11 cellular contexts compared by ENCODE assay signal in the genomic region with DNA sequence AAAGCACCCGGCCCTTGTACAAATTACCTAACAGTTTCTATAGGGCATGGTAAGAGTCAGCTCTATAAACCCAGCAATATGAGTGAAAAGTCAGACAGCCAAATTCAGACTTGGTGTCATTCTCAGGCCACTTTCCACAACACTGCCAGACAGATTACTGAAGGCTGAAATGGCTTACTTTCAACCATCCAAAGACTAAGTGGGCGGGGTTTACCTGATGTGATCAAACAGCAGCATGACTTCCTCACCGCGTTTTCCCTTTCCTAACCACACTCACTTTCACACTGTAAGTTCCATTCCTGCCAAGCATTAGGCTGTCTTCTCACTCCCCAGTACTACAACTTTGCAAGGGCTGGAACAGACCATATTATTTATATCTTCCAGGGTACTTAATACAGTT.
DNase-seq lines count a peak whose midpoint lies in the region; ATAC-seq, FAIRE-seq and TF ChIP-seq lines count a peak whose summit lies in the region.
"Had no signal": no experiment of that assay in that cellular context is flagged by ENCODE, and none has a peak within 500 bp of the region (broad histone marks: within the 10 kb centered on the region; RNA-seq: fewer than 3 reads in every experiment).

No MANE protein-coding gene starts in this region.

- no peak for TF ChIP-seq CTCF in GM12865 (IDR thresholded peaks at IDR 0.05; ENCODE audit: insufficient read depth, low read depth, low read length, missing control alignments)
- TF ChIP-seq CTCF in GM20000 (IDR thresholded peaks at IDR 0.05; ENCODE audit: extremely low read depth, missing control alignments), result no peak
- TF ChIP-seq CTCF in GM12878 (IDR thresholded peaks at IDR 0.05 in 2 of 3, conservative IDR thresholded peaks at IDR 0.05 in 1 of 3; ENCODE audit: control insufficient read depth in 2 of 3, extremely low read depth in 1 of 3, insufficient read depth in 1 of 3, low read depth in 3 of 3, low read length in 3 of 3), result no peak

- H3K27ac ChIP-seq in GM12878 (ENCODE audit: control insufficient read depth, insufficient read depth), result no peak overlapping the region
- H3K27ac ChIP-seq: parathyroid adenoma had no signal

- SMC1A ChIA-PET in GM12878 (lab: Charles Lee; ENCODE audit: uncharacterized antibody, unreplicated experiment), result no interaction called here

- WGBS in GM12878 (ENCODE audit: insufficient coverage, insufficient replicate concordance, low lambda C conversion rate, missing lambda C conversion rate), result 46% methylated on average over 4 of the region's 4 CpGs

- no peak overlapping the region for H3K4me3 ChIP-seq in GM12865 (ENCODE audit: low read depth, low read length)
- no peak overlapping the region for H3K4me3 ChIP-seq in GM12878

- no peak overlapping the region for H3K9ac ChIP-seq in GM12878 (ENCODE audit: control insufficient read depth, insufficient read depth, low read length)
- H3K9ac ChIP-seq: parathyroid adenoma had no signal

- DNase-seq in GM12865 (ENCODE audit: low read depth) (peak; percentile 48), GM20000 (ENCODE audit: low spot score) (peak; percentile 21), GM12878 (ENCODE audit: low read depth, low spot score) (peak; percentile 21), H4 (ENCODE audit: low spot score) (no peak), DMS 273 treated with DMSO at 0.1 percent for 48 hours (lab: John Stamatoyannopoulos, UW) (no peak), NCI-H146 (lab: John Stamatoyannopoulos, UW) (no peak)
- DNase-seq: EL, Right ventricle myocardium superior had no signal

- no peak for TF ChIP-seq EP300 in GM12878 (IDR thresholded peaks at IDR 0.05; ENCODE audit: borderline replicate concordance in 1 of 2, control insufficient read depth in 1 of 2, low read depth in 2 of 2, low read length in 2 of 2)

- no peaks in the 10 kb centered on the region; a peak in 1 of 4 replicates for H3K36me3 ChIP-seq in GM12878 (ENCODE audit: control insufficient read depth in 2 of 2, insufficient read depth in 2 of 2, low read length in 1 of 2)

- H4K20me1 ChIP-seq in GM12878 (ENCODE audit: control insufficient read depth, insufficient read depth), result no peaks in the 10 kb centered on the region

- ATAC-seq in HG03354 (IDR thresholded peaks at IDR 0.05; ENCODE audit: poor library complexity, severe bottlenecking, unreplicated experiment) (peak; percentile 83), GM12878 (peak; percentile 87), HG03439 (IDR thresholded peaks at IDR 0.05; ENCODE audit: unreplicated experiment) (no peak)

- intact Hi-C loops in GM12878 (cut with micrococcal nuclease; ENCODE audit: unreplicated experiment), result no loop called here

- RAD21 ChIA-PET in GM12878 (lab: Charles Lee; ENCODE audit: unreplicated experiment), result no interaction called here

- no peak overlapping the region for H2AFZ ChIP-seq in GM12878 (ENCODE audit: control insufficient read depth, low read depth, low read length)
- H2AFZ ChIP-seq: parathyroid adenoma had no signal

- H3K4me1 ChIP-seq in GM12878 (ENCODE audit: control insufficient read depth, insufficient read depth, low read length), result peaks cover 6% of the 10 kb centered on the region
- H3K4me1 ChIP-seq: parathyroid adenoma had no signal

- no peaks in the 10 kb centered on the region for H3K79me2 ChIP-seq in GM12878 (ENCODE audit: control insufficient read depth, insufficient read depth, low read length)
- H3K79me2 ChIP-seq: parathyroid adenoma had no signal

- no peaks in the 10 kb centered on the region for H3K27me3 ChIP-seq in GM12878 (replicated peaks in 1 of 2; ENCODE audit: control insufficient read depth in 2 of 2, insufficient read depth in 2 of 2, low read length in 1 of 2)

- no peak for TF ChIP-seq POLR2A in GM12878 (IDR thresholded peaks at IDR 0.05; ENCODE audit: low read depth, low read length)

- peak; percentile 38 for FAIRE-seq in GM12878 (lab: Jason Lieb, UNC)

- POLR2A ChIA-PET in GM12878 (lab: Charles Lee), result no interaction called here

- TF ChIP-seq RAD21 in GM12878 (IDR thresholded peaks at IDR 0.05; ENCODE audit: insufficient read depth, low read depth, low read length), result no peak

- in situ Hi-C loops in GM12878 (cut with MboI), result no loop called here

- no peaks in the 10 kb centered on the region for H3K9me3 ChIP-seq in GM12878 (replicated peaks; ENCODE audit: control insufficient read depth, insufficient read depth, low read length)

- CTCF ChIA-PET in GM12878 (lab: Yijun Ruan, JAX), result no interaction called here

- BruUV-seq in GM12878 (replicated peaks; lab: Mats Ljungman, UMichigan), result no TSS peak

- H3K4me2 ChIP-seq in GM12878 (ENCODE audit: control insufficient read depth, insufficient read depth), result no peak overlapping the region

TF ChIP-seq in GM12878, 131 proteins besides CTCF, POLR2A, EP300 and RAD21 (continues in another document):
- TF ChIP-seq, protein P1, sequence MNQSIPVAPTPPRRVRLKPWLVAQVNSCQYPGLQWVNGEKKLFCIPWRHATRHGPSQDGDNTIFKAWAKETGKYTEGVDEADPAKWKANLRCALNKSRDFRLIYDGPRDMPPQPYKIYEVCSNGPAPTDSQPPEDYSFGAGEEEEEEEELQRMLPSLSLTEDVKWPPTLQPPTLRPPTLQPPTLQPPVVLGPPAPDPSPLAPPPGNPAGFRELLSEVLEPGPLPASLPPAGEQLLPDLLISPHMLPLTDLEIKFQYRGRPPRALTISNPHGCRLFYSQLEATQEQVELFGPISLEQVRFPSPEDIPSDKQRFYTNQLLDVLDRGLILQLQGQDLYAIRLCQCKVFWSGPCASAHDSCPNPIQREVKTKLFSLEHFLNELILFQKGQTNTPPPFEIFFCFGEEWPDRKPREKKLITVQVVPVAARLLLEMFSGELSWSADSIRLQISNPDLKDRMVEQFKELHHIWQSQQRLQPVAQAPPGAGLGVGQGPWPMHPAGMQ (IDR thresholded peaks at IDR 0.05; ENCODE audit: borderline replicate concordance), result no peak
- no peak for TF ChIP-seq TCF12 (IDR thresholded peaks at IDR 0.05; ENCODE audit: low read depth, low read length)
- TF ChIP-seq, protein P2, sequence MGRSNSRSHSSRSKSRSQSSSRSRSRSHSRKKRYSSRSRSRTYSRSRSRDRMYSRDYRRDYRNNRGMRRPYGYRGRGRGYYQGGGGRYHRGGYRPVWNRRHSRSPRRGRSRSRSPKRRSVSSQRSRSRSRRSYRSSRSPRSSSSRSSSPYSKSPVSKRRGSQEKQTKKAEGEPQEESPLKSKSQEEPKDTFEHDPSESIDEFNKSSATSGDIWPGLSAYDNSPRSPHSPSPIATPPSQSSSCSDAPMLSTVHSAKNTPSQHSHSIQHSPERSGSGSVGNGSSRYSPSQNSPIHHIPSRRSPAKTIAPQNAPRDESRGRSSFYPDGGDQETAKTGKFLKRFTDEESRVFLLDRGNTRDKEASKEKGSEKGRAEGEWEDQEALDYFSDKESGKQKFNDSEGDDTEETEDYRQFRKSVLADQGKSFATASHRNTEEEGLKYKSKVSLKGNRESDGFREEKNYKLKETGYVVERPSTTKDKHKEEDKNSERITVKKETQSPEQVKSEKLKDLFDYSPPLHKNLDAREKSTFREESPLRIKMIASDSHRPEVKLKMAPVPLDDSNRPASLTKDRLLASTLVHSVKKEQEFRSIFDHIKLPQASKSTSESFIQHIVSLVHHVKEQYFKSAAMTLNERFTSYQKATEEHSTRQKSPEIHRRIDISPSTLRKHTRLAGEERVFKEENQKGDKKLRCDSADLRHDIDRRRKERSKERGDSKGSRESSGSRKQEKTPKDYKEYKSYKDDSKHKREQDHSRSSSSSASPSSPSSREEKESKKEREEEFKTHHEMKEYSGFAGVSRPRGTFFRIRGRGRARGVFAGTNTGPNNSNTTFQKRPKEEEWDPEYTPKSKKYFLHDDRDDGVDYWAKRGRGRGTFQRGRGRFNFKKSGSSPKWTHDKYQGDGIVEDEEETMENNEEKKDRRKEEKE (IDR thresholded peaks at IDR 0.05), result no peak
- 0 out of 2 replicates have a peak, but pooled peaks have one; percentile 42 for TF ChIP-seq EED (IDR thresholded peaks at IDR 0.05; ENCODE audit: low read depth)
- no peak for TF ChIP-seq ZBED1 (IDR thresholded peaks at IDR 0.05; ENCODE audit: borderline replicate concordance)
- TF ChIP-seq, protein P3, sequence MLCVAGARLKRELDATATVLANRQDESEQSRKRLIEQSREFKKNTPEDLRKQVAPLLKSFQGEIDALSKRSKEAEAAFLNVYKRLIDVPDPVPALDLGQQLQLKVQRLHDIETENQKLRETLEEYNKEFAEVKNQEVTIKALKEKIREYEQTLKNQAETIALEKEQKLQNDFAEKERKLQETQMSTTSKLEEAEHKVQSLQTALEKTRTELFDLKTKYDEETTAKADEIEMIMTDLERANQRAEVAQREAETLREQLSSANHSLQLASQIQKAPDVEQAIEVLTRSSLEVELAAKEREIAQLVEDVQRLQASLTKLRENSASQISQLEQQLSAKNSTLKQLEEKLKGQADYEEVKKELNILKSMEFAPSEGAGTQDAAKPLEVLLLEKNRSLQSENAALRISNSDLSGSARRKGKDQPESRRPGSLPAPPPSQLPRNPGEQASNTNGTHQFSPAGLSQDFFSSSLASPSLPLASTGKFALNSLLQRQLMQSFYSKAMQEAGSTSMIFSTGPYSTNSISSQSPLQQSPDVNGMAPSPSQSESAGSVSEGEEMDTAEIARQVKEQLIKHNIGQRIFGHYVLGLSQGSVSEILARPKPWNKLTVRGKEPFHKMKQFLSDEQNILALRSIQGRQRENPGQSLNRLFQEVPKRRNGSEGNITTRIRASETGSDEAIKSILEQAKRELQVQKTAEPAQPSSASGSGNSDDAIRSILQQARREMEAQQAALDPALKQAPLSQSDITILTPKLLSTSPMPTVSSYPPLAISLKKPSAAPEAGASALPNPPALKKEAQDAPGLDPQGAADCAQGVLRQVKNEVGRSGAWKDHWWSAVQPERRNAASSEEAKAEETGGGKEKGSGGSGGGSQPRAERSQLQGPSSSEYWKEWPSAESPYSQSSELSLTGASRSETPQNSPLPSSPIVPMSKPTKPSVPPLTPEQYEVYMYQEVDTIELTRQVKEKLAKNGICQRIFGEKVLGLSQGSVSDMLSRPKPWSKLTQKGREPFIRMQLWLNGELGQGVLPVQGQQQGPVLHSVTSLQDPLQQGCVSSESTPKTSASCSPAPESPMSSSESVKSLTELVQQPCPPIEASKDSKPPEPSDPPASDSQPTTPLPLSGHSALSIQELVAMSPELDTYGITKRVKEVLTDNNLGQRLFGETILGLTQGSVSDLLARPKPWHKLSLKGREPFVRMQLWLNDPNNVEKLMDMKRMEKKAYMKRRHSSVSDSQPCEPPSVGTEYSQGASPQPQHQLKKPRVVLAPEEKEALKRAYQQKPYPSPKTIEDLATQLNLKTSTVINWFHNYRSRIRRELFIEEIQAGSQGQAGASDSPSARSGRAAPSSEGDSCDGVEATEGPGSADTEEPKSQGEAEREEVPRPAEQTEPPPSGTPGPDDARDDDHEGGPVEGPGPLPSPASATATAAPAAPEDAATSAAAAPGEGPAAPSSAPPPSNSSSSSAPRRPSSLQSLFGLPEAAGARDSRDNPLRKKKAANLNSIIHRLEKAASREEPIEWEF (IDR thresholded peaks at IDR 0.05; ENCODE audit: insufficient replicate concordance, low read depth, low read length), result no peak
- peak in 1 of 2 experiments; percentile 78; a peak in 2 of 4 replicates for TF ChIP-seq ETV6 (conservative IDR thresholded peaks at IDR 0.05 in 1 of 2, IDR thresholded peaks at IDR 0.05 in 1 of 2; ENCODE audit: borderline replicate concordance in 1 of 2, low read depth in 1 of 2)
- TF ChIP-seq RUNX3 (IDR thresholded peaks at IDR 0.05; ENCODE audit: low read length), result peak; percentile 64

Comparison
In these comparisons a context has a peak if more than half of its experiments do, and no peak if none do; other contexts are left out.
1. DNase-seq: peak in GM12865 (single experiment), GM20000 (single experiment) and GM12878 (single experiment); none in H4 (single experiment), DMS 273 treated with DMSO at 0.1 percent for 48 hours (single experiment) and NCI-H146 (single experiment).